Comparison of ENCODE assay signal across 14 cellular contexts in genomic region chrX:15142084-15142715, GRCh38.
A peak's percentile ranks its signal among the peaks of the same experiment; 100 is the strongest.
DNase-seq lines count a peak whose midpoint lies in the region; ATAC-seq, FAIRE-seq and TF ChIP-seq lines count a peak whose summit lies in the region.
"Had no signal": no experiment of that assay in that cellular context is flagged by ENCODE, and none has a peak within 500 bp of the region (broad histone marks: within the 10 kb centered on the region; RNA-seq: fewer than 3 reads in every experiment).

No MANE protein-coding gene starts in this region.

- H3K4me2 ChIP-seq in Karpas-422 (ENCODE audit: low read depth, low read length, poor library complexity, severe bottlenecking), result no peak overlapping the region
- no peak overlapping the region for H3K4me2 ChIP-seq in astrocyte (ENCODE audit: low read length)
- H3K4me2 ChIP-seq in PC-9, result no peak overlapping the region

- H3K4me1 ChIP-seq in Karpas-422 (ENCODE audit: low read length) (peaks cover 11% of the 10 kb centered on the region), astrocyte (ENCODE audit: insufficient read depth, low read length) (no peaks in the 10 kb centered on the region), PC-9 (replicated peaks; ENCODE audit: insufficient read depth) (no peaks in the 10 kb centered on the region)
- peaks cover 0 to 5% of the 10 kb centered on the region in 2 donors for H3K4me1 ChIP-seq in naive thymus-derived CD4-positive, alpha-beta T cell (ENCODE audit: control insufficient read depth in 2 of 2, insufficient read depth in 2 of 2, low read length in 2 of 2)

- ATAC-seq in naive thymus-derived CD4-positive, alpha-beta T cell, result no peak
- no peak for ATAC-seq in Right ventricle myocardium inferior

- H3K27ac ChIP-seq in Karpas-422 (ENCODE audit: low read length) (no peak overlapping the region), astrocyte (ENCODE audit: low read depth, low read length) (no peak overlapping the region), PC-9 (no peak overlapping the region)
- H3K27ac ChIP-seq in naive thymus-derived CD4-positive, alpha-beta T cell (ENCODE audit: low read depth, low read length), result no peak overlapping the region

- no peaks in the 10 kb centered on the region for H4K20me1 ChIP-seq in Karpas-422 (ENCODE audit: insufficient read depth, low read depth, low read length)
- no peaks in the 10 kb centered on the region for H4K20me1 ChIP-seq in astrocyte (ENCODE audit: insufficient read depth, low read length)
- H4K20me1 ChIP-seq in PC-9 (ENCODE audit: insufficient read depth), result no peaks in the 10 kb centered on the region

- no peaks in the 10 kb centered on the region for H3K9me3 Mint-ChIP-seq in T-helper 2 cell treated with Interferon-gamma antibody and Interleukin-4, amounts not matched to agents 5 μg/mL and 100 μg/mL, for 36 hours
- no peaks in the 10 kb centered on the region for H3K9me3 Mint-ChIP-seq in astrocyte (ENCODE audit: unreplicated experiment)
- peaks cover 0 to 1% (median 0%) of the 10 kb centered on the region in 11 donors for H3K9me3 Mint-ChIP-seq in naive thymus-derived CD4-positive, alpha-beta T cell

- H3K27me3 ChIP-seq in Karpas-422 (ENCODE audit: low read length) (no peaks in the 10 kb centered on the region), astrocyte (ENCODE audit: insufficient read depth, low read length) (no peaks in the 10 kb centered on the region), PC-9 (ENCODE audit: insufficient read depth, low read depth) (no peaks in the 10 kb centered on the region)
- no peaks in the 10 kb centered on the region for H3K27me3 ChIP-seq in naive thymus-derived CD4-positive, alpha-beta T cell (ENCODE audit: control insufficient read depth in 2 of 2, insufficient read depth in 2 of 2, low read length in 2 of 2)

- H3K9me2 ChIP-seq in Karpas-422 (replicated peaks; ENCODE audit: insufficient read depth, low read length) (no peaks in the 10 kb centered on the region), PC-9 (ENCODE audit: insufficient read depth) (no peaks in the 10 kb centered on the region)

- POLR2A ChIA-PET in naive thymus-derived CD4-positive, alpha-beta T cell (lab: Charles Lee), result no interaction called here
- POLR2A ChIA-PET in PC-9 (lab: Charles Lee; ENCODE audit: unreplicated experiment), result no interaction called here

- H3K4me3 ChIP-seq in Karpas-422 (ENCODE audit: low read length) (no peak overlapping the region), astrocyte (ENCODE audit: insufficient read depth, low read depth, low read length) (no peak overlapping the region), PC-9 (no peak overlapping the region)
- peak overlapping the region; percentile 10 for H3K4me3 ChIP-seq in naive thymus-derived CD4-positive, alpha-beta T cell (ENCODE audit: low read length)

- CTCF ChIA-PET in naive thymus-derived CD4-positive, alpha-beta T cell (lab: Charles Lee), result interaction anchor here (1.1 to 1.2 kb wide), 2 partner anchors 1047 to 1104 kb away, joined by 3 read pairs; no protein-coding TSS in a partner anchor
- CTCF ChIA-PET in PC-9 (lab: Charles Lee), result interaction anchor here (0.7 kb wide), 1 partner anchor 645 kb away, joined by 3 read pairs; no protein-coding TSS in a partner anchor

- no peaks in the 10 kb centered on the region for H3K9me3 ChIP-seq in Karpas-422 (ENCODE audit: low read length)
- no peaks in the 10 kb centered on the region for H3K9me3 ChIP-seq in astrocyte (ENCODE audit: insufficient read depth, low read depth, low read length)
- no peaks in the 10 kb centered on the region for H3K9me3 ChIP-seq in naive thymus-derived CD4-positive, alpha-beta T cell (ENCODE audit: control insufficient read depth in 2 of 3, low read length in 3 of 3)
- H3K9me3 ChIP-seq in PC-9 (ENCODE audit: insufficient read depth, low read depth), result no peaks in the 10 kb centered on the region

- H3K27me3 Mint-ChIP-seq in T-helper 2 cell treated with Interferon-gamma antibody and Interleukin-4, amounts not matched to agents 5 μg/mL and 100 μg/mL, for 36 hours (ENCODE audit: low read depth), result peaks cover 6% of the 10 kb centered on the region
- no peaks in the 10 kb centered on the region for H3K27me3 Mint-ChIP-seq in astrocyte (ENCODE audit: low read depth, unreplicated experiment)
- H3K27me3 Mint-ChIP-seq in naive thymus-derived CD4-positive, alpha-beta T cell, result peaks cover 0 to 3% (median 0%) of the 10 kb centered on the region in 5 donors

- H3K79me2 ChIP-seq in Karpas-422 (ENCODE audit: low read length) (no peaks in the 10 kb centered on the region), astrocyte (ENCODE audit: insufficient read depth, low read length) (no peaks in the 10 kb centered on the region), PC-9 (ENCODE audit: low read depth) (no peaks in the 10 kb centered on the region)

- H3K36me3 ChIP-seq in Karpas-422 (ENCODE audit: insufficient read depth, low read length), result no peaks in the 10 kb centered on the region
- no peaks in the 10 kb centered on the region for H3K36me3 ChIP-seq in astrocyte (ENCODE audit: insufficient read depth, low read length)
- no peaks in the 10 kb centered on the region for H3K36me3 ChIP-seq in naive thymus-derived CD4-positive, alpha-beta T cell (ENCODE audit: control insufficient read depth in 2 of 3, insufficient read depth in 3 of 3, low read length in 3 of 3)
- no peaks in the 10 kb centered on the region for H3K36me3 ChIP-seq in PC-9 (ENCODE audit: low read depth)

- H3K4me3 Mint-ChIP-seq in T-helper 2 cell treated with Interferon-gamma antibody and Interleukin-4, amounts not matched to agents 5 μg/mL and 100 μg/mL, for 36 hours, result peak overlapping the region; percentile 38
- H3K4me3 Mint-ChIP-seq in astrocyte (ENCODE audit: unreplicated experiment), result no peak overlapping the region
- peak overlapping the region in 8 of 10 donors; percentile 15 to 77 (median 62) for H3K4me3 Mint-ChIP-seq in naive thymus-derived CD4-positive, alpha-beta T cell

- H3K27ac Mint-ChIP-seq in T-helper 2 cell treated with Interferon-gamma antibody and Interleukin-4, amounts not matched to agents 5 μg/mL and 100 μg/mL, for 36 hours, result peak overlapping the region; percentile 63
- peak overlapping the region; percentile 18 for H3K27ac Mint-ChIP-seq in astrocyte (ENCODE audit: unreplicated experiment)
- H3K27ac Mint-ChIP-seq in naive thymus-derived CD4-positive, alpha-beta T cell, result peak overlapping the region; percentile 5 to 94 (median 82)

- H3F3A ChIP-seq in PC-9 (ENCODE audit: insufficient read depth, low read depth), result no peaks in the 10 kb centered on the region

- peaks cover 12% of the 10 kb centered on the region for H3K4me1 Mint-ChIP-seq in T-helper 2 cell treated with Interferon-gamma antibody and Interleukin-4, amounts not matched to agents 5 μg/mL and 100 μg/mL, for 36 hours (ENCODE audit: low read depth)
- H3K4me1 Mint-ChIP-seq in astrocyte (ENCODE audit: low read depth, unreplicated experiment), result peaks cover 13% of the 10 kb centered on the region
- peaks cover 4 to 17% (median 16%) of the 10 kb centered on the region in 7 donors for H3K4me1 Mint-ChIP-seq in naive thymus-derived CD4-positive, alpha-beta T cell

- H3K9ac ChIP-seq in Karpas-422 (ENCODE audit: low read length) (no peak overlapping the region), astrocyte (ENCODE audit: low read length) (no peak overlapping the region)

- intact Hi-C loops in naive thymus-derived CD4-positive, alpha-beta T cell (cut with micrococcal nuclease), result loop anchor here (1.0 to 10.0 kb wide), 9 partner anchors 16 to 1635 kb away; partner anchors contain the start of genes FANCB (in 1 of the 2), MOSPD2 (in 1 of the 2) and PIGA (in 1 of the 2)
- intact Hi-C loops in PC-9 (cut with micrococcal nuclease; ENCODE audit: unreplicated experiment) (loop anchor here (2.0 to 10.0 kb wide), 5 partner anchors 103 to 1105 kb away; partner anchors contain the start of genes FANCB and MOSPD2), Right ventricle myocardium inferior (cut with DNase I) (loop anchor here (5.0 kb wide), 1 partner anchor 1100 kb away; no protein-coding TSS in a partner anchor)

- TF ChIP-seq CTCF in astrocyte (IDR thresholded peaks at IDR 0.05; ENCODE audit: insufficient read depth, low read depth, low read length), result no peak
- TF ChIP-seq CTCF in PC-9 (conservative IDR thresholded peaks at IDR 0.05), result no peak

- no peak for DNase-seq in T-helper 2 cell treated with Interferon-gamma antibody and Interleukin-4, amounts not matched to agents 5 μg/mL and 100 μg/mL, for 36 hours (ENCODE audit: low spot score)
- no peak for DNase-seq in T-helper 2 cell
- peak; percentile 14 for DNase-seq in Karpas-422
- DNase-seq in astrocyte (ENCODE audit: low read depth), result peak; percentile 27
- peak in 2 of 9 donors; percentile 2 for DNase-seq in naive thymus-derived CD4-positive, alpha-beta T cell
- DNase-seq in PC-9, result no peak
- no peak for DNase-seq in amniotic stem cell (lab: John Stamatoyannopoulos, UW)
- DNase-seq in Right ventricle myocardium inferior (ENCODE audit: missing footprints), result no peak
- DNase-seq: dermis blood vessel endothelial cell, HCEC 1CT, NCI-H1048, NCI-H446 treated with DMSO at 0.1 percent for 48 hours, substantia nigra had no signal

- H3K36me3 Mint-ChIP-seq in T-helper 2 cell treated with Interferon-gamma antibody and Interleukin-4, amounts not matched to agents 5 μg/mL and 100 μg/mL, for 36 hours (ENCODE audit: low read depth), result no peaks in the 10 kb centered on the region
- H3K36me3 Mint-ChIP-seq in astrocyte (ENCODE audit: low read depth, unreplicated experiment), result no peaks in the 10 kb centered on the region
- H3K36me3 Mint-ChIP-seq in naive thymus-derived CD4-positive, alpha-beta T cell, result peaks cover 0 to 2% (median 0%) of the 10 kb centered on the region in 5 donors

- no peak for FAIRE-seq in astrocyte (lab: Jason Lieb, UNC)
- FAIRE-seq: A204.1 had no signal

- H2AFZ ChIP-seq in Karpas-422 (ENCODE audit: low read length) (no peak overlapping the region), astrocyte (ENCODE audit: low read depth, low read length) (no peak overlapping the region), PC-9 (no peak overlapping the region)

- BruUV-seq in PC-9 (replicated peaks; lab: Mats Ljungman, UMichigan), result no TSS peak

Comparison
In these comparisons a context has a peak if more than half of its experiments do, and no peak if none do; other contexts are left out.
1. DNase-seq: peak in Karpas-422 (single experiment) and astrocyte (single experiment); none in T-helper 2 cell treated with Interferon-gamma antibody and Interleukin-4, amounts not matched to agents 5 μg/mL and 100 μg/mL, for 36 hours (single experiment), T-helper 2 cell (0 of 5), PC-9 (0 of 2), amniotic stem cell (single experiment) and Right ventricle myocardium inferior (single experiment).
2. H3K27ac Mint-ChIP-seq: peak in every context shown above with its lines; median percentile 82 in naive thymus-derived CD4-positive, alpha-beta T cell; 63 in T-helper 2 cell treated with Interferon-gamma antibody and Interleukin-4, amounts not matched to agents 5 μg/mL and 100 μg/mL, for 36 hours; 18 in astrocyte.